ENCODE assay signal across 24 cellular contexts in the genomic region with DNA sequence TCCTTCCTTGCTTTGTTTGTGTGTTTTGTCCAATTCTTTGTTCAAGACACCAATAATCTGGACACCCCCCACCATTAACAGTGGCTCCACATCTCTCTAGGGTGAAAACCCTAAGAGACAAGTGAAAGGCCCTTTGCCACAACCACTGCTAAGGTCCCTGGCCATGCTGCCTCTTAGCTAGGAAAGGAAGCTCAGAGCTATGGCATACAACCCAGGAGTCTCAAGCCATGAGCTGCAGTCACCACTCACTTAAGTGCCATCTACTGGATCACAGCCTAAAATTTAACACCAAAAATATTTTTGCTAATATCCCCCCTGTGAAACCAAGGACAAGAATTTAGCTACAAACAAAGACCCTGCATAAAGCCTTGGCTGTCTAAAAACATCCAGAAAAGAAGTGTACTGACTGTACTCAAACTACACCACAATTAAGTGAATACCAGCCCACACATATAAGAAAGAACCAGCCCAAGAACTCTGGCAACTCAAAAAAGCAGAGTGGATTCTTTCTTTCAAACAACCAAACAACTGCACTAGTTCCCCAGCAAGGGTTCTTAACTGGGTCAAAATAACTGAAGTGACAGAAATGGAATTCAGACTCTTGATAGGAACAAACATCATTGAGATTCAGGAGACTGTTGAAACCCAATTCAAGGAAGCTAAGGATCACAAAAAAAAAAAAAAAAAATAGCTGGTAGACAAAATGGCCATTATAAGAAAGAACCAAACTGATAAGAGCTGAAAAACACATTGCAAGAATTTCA.
"Had no signal": no experiment of that assay in that cellular context is flagged by ENCODE, and none has a peak within 500 bp of the region (broad histone marks: within the 10 kb centered on the region; RNA-seq: fewer than 3 reads in every experiment).

No MANE protein-coding gene starts in this region.

- H3K9me3 ChIP-seq: gastrocnemius medialis, ovary, psoas muscle, sigmoid colon, spleen, testis, tibial artery, vagina had no signal

- DNase-seq: dorsolateral prefrontal cortex; effector CD8-positive, alpha-beta T cell; endodermal cell; foreskin fibroblast; gastrocnemius medialis; head of caudate nucleus; naive thymus-derived CD8-positive, alpha-beta T cell; nephron progenitor cell; nucleus accumbens; ovary; posterior cingulate gyrus; psoas muscle; right cardiac atrium; sigmoid colon; spleen; stimulated activated CD4-positive, alpha-beta T cell treated with anti-CD3 and anti-CD28 coated beads, Interleukin-4, amount 100 ng/mL, for 4 hours; stimulated activated naive CD8-positive, alpha-beta T cell treated with anti-CD3 and anti-CD28 coated beads, Interleukin-15, Interleukin-2, amounts not matched to agents 100 U/mL and 50 U/mL, for 24 hours; substantia nigra; testis; tibial artery had no signal

- H3K36me3 ChIP-seq: gastrocnemius medialis, ovary, sigmoid colon, spleen, tibial artery, vagina had no signal

- H3K4me3 ChIP-seq: dorsolateral prefrontal cortex, gastrocnemius medialis, ovary, psoas muscle, sigmoid colon, spleen, testis, tibial artery, vagina had no signal

- H3K4me1 ChIP-seq: gastrocnemius medialis, psoas muscle, sigmoid colon, spleen, testis, tibial artery, vagina had no signal

- H3K27me3 ChIP-seq: gastrocnemius medialis, ovary, sigmoid colon, testis, tibial artery, vagina had no signal

- H3K27ac ChIP-seq: epithelial cell of prostate, gastrocnemius medialis, ovary, psoas muscle, sigmoid colon, spleen, testis, tibial artery, vagina had no signal

- ATAC-seq: esophagus mucosa; gastrocnemius medialis; naive thymus-derived CD8-positive, alpha-beta T cell; psoas muscle; right cardiac atrium; stimulated activated memory B cell treated with anti-CD40 and anti-IgM and Interleukin-4, amounts not matched to agents 10 μg/mL and 1 μg/mL and 100 μg/mL, for 72 hours; stimulated activated naive CD8-positive, alpha-beta T cell treated with anti-CD3 and anti-CD28 coated beads, Interleukin-15, Interleukin-2, amounts not matched to agents 100 U/mL and 50 U/mL, for 24 hours had no signal
